ENCODE assay signal across 8 cellular contexts in the genomic region with DNA sequence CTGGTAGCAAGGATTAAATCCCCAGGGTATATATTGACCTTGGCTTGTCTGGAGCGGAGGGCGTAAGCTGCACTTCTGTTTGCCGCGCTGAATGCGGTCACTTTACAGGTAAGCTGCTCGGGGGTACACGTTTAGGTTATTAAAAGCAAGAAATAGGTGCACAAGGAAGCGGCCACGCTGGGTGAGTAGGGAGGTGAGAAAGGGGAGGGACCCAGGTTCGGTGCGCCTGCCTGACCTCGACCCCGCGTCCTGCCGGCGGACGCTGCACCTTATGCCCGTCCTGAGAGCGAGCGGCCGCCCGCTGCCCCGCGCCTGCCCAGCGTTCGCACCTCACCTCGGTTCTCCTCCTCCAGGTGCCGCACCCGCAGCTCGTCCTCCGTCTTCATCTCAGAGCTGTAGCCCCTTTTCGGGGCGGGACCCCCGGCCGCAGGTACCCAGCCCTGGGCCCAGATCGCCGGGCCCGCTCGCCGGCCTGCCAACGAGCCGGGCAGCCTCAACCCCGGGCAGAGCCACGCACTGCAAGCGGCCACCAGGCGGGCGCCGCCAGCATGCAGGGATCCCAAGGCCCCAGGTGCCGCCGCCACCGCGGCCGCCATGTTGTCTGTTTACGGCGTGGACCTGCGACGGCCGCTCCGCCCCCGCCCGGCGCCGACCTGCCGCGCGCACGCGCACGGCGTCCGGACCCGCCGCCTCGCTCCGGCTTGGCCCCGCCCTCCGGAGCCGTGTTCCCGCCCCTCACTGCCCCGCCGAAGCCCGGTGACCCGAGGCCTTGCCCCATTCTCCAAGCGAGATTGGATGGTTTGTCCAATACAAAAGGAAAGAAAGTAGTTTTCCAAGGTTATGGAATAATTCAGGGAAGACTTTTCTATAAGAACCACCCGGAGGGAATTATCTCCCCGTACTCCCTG. TPM values are rescaled to one million over a fixed set of nuclear protein-coding genes. Genes with fewer than 3 reads are reported as not detected.
A peak's percentile ranks its signal among the peaks of the same experiment; 100 is the strongest.
DNase-seq lines count a peak whose midpoint lies in the region; ATAC-seq and TF ChIP-seq lines count a peak whose summit lies in the region.

A gene with protein sequence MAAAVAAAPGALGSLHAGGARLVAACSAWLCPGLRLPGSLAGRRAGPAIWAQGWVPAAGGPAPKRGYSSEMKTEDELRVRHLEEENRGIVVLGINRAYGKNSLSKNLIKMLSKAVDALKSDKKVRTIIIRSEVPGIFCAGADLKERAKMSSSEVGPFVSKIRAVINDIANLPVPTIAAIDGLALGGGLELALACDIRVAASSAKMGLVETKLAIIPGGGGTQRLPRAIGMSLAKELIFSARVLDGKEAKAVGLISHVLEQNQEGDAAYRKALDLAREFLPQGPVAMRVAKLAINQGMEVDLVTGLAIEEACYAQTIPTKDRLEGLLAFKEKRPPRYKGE (minus strand): TSS at position 625 of the 908 bp plus-strand sequence. CDS start 29 bp downstream, at position 596.

- no peaks in the 10 kb centered on the region for H3K9me3 Mint-ChIP-seq in activated naive CD4-positive, alpha-beta T cell treated with anti-CD3 and anti-CD28 coated beads, Interleukin-2, amount 50 U/mL, for 24 hours

- H3K27me3 Mint-ChIP-seq in activated naive CD4-positive, alpha-beta T cell treated with anti-CD3 and anti-CD28 coated beads, Interleukin-2, amount 50 U/mL, for 24 hours = no peaks in the 10 kb centered on the region

- H2AFZ ChIP-seq in osteoblast (ENCODE audit: low read length) = peak within 1 kb of the TSS; percentile 99

- peak within 1 kb of the TSS; percentile 98 for H3K4me3 ChIP-seq in osteoblast (ENCODE audit: insufficient read depth, low read length)

- H3K27me3 ChIP-seq in osteoblast (ENCODE audit: insufficient read depth, low read length) = no peaks in the 10 kb centered on the region

- DNase-seq in ELR (ENCODE audit: low read depth) (peak; percentile 83), KG1 (lab: John Stamatoyannopoulos, UW) (peak; percentile 76), SKM-1 (lab: John Stamatoyannopoulos, UW; ENCODE audit: unreplicated experiment) (peak; percentile 6), glomerular endothelial cell (ENCODE audit: extremely low read depth, low read depth, low spot score) (no peak), osteoblast (ENCODE audit: insufficient read length, low spot score, missing footprints) (peak; percentile 98)

- peaks cover 47% of the 10 kb centered on the region for H3K79me2 ChIP-seq in osteoblast (ENCODE audit: insufficient read depth, low read length)

- H3K4me3 Mint-ChIP-seq in activated naive CD4-positive, alpha-beta T cell treated with anti-CD3 and anti-CD28 coated beads, Interleukin-2, amount 50 U/mL, for 24 hours = peak within 1 kb of the TSS; percentile 89

- H3K27ac Mint-ChIP-seq in activated naive CD4-positive, alpha-beta T cell treated with anti-CD3 and anti-CD28 coated beads, Interleukin-2, amount 50 U/mL, for 24 hours = peak within 1 kb of the TSS; percentile 92

- no peaks in the 10 kb centered on the region for H3K9me3 ChIP-seq in osteoblast (ENCODE audit: low read depth, low read length)

- peak; percentile 84 for ATAC-seq in GM21723 (IDR thresholded peaks at IDR 0.05; ENCODE audit: unreplicated experiment)

- H3K4me2 ChIP-seq in osteoblast (ENCODE audit: insufficient read depth, low read length) = peak within 1 kb of the TSS; percentile 95

- H3K4me1 ChIP-seq in osteoblast (ENCODE audit: insufficient read depth, low read length) = peaks cover 16% of the 10 kb centered on the region

- TF ChIP-seq CTCF in osteoblast (IDR thresholded peaks at IDR 0.05; ENCODE audit: extremely low read depth, low read depth, low read length) = no peak

- no peaks in the 10 kb centered on the region for H3K36me3 ChIP-seq in osteoblast (ENCODE audit: insufficient read depth, low read length)

- H4K20me1 ChIP-seq in osteoblast (ENCODE audit: insufficient read depth, low read length) = no peaks in the 10 kb centered on the region

- H3K27ac ChIP-seq in osteoblast (ENCODE audit: low read depth, low read length) (peak within 1 kb of the TSS; percentile 84), temporal lobe (ENCODE audit: low read depth, low read length) (peak within 1 kb of the TSS; percentile 60)

- H3K36me3 Mint-ChIP-seq in activated naive CD4-positive, alpha-beta T cell treated with anti-CD3 and anti-CD28 coated beads, Interleukin-2, amount 50 U/mL, for 24 hours = peaks cover 6% of the 10 kb centered on the region

- H3K4me1 Mint-ChIP-seq in activated naive CD4-positive, alpha-beta T cell treated with anti-CD3 and anti-CD28 coated beads, Interleukin-2, amount 50 U/mL, for 24 hours = peaks cover 51% of the 10 kb centered on the region

RNA-seq across cellular contexts. Expression of the gene that starts here (rescaled TPM):
- 7.4 and 10.2 TPM in 2 replicates for total RNA-seq in glomerular endothelial cell
- 17.0 and 17.7 TPM in 2 replicates for total RNA-seq in osteoblast
- 21.6 TPM for total RNA-seq in temporal lobe
